1 cellular context compared by ENCODE assay signal in genomic region chr2:49936965-49937364, GRCh38.
TF ChIP-seq lines count a peak whose summit lies in the region.

No MANE protein-coding gene starts in this region.

TF ChIP-seq in H1, 55 proteins besides CTCF, POLR2A, EP300 and RAD21 (continued from another document):
- TF ChIP-seq CHD7 (IDR thresholded peaks at IDR 0.05; ENCODE audit: insufficient replicate concordance, low read length), result peak; percentile 55
- no peak for TF ChIP-seq SIN3A (conservative IDR thresholded peaks at IDR 0.05 in 1 of 2, IDR thresholded peaks at IDR 0.05 in 1 of 2; ENCODE audit: low read depth in 1 of 2, low read length in 2 of 2)
- peak in 1 of 2 experiments; percentile 88; a peak in 1 of 4 replicates for TF ChIP-seq HDAC2 (IDR thresholded peaks at IDR 0.05; ENCODE audit: borderline replicate concordance in 1 of 2, low read depth in 2 of 2, low read length in 2 of 2)
- peak; percentile 42; the same call in 1 of the 2 replicates for TF ChIP-seq TCF12 (IDR thresholded peaks at IDR 0.05; ENCODE audit: low read depth, low read length)
- TF ChIP-seq POLR2AphosphoS5 (IDR thresholded peaks at IDR 0.05; ENCODE audit: low read depth, low read length), result peak; percentile 61; the same call in 1 of the 2 replicates
